ENCODE assay signal across 35 cellular contexts in genomic region chr18:33040213-33040612, GRCh38.
"Had no signal": no experiment of that assay in that cellular context is flagged by ENCODE, and none has a peak within 500 bp of the region (broad histone marks: within the 10 kb centered on the region; RNA-seq: fewer than 3 reads in every experiment).

No MANE protein-coding gene starts in this region.

- H3K27ac Mint-ChIP-seq: activated B cell treated with CpG ODN at 0.5 μM for 24 hours; activated CD4-positive, alpha-beta memory T cell treated with anti-CD3 and anti-CD28 coated beads for 36 hours; activated CD4-positive, alpha-beta T cell treated with anti-CD3 and anti-CD28 coated beads, Interleukin-2, amount 10 ng/mL, durations not matched to agents 24 days and 14 days; activated CD8-positive, alpha-beta T cell treated with anti-CD3 and anti-CD28 coated beads for 36 hours; activated naive CD4-positive, alpha-beta T cell treated with anti-CD3 and anti-CD28 coated beads, Interleukin-2, amount 10 ng/mL, durations not matched to agents 7 days and 5 days; activated naive CD4-positive, alpha-beta T cell treated with anti-CD3 and anti-CD28 coated beads, Interleukin-2, amount 50 U/mL, for 24 hours; activated naive CD8-positive, alpha-beta T cell; activated naive CD8-positive, alpha-beta T cell treated with anti-CD3 and anti-CD28 coated beads, Interleukin-2, amount 10 ng/mL, durations not matched to agents 7 days and 5 days; activated naive CD8-positive, alpha-beta T cell treated with anti-CD3 and anti-CD28 coated beads, Interleukin-2, amount 50 U/mL, for 24 hours; activated T-cell treated with anti-CD3 and anti-CD28 coated beads, Interleukin-2, amount 50 U/mL, for 72 hours; activated T-helper 1 cell treated with anti-CD3 and anti-CD28 coated beads, Interleukin-12 subunit alpha, Interleukin-12 subunit beta, Interleukin-2, Interleukin-4 antibody, amounts not matched to agents 30 ng/mL and 10 ng/mL and 1 ng/mL, durations not matched to agents 14 hours and 24 hours and 36 hours; activated T-helper 17 cell treated with anti-CD3 and anti-CD28 coated beads, Interleukin-2, amount 50 U/mL, for 72 hours; T-helper 1 cell treated with Interleukin-12 subunit alpha and Interleukin-12 subunit beta and Interleukin-4 antibody, amounts not matched to agents 30 μg/mL and 1 μg/mL, for 36 hours; T-helper 2 cell treated with Interferon-gamma antibody and Interleukin-4, amounts not matched to agents 5 μg/mL and 100 μg/mL, for 36 hours had no signal

- H3K27me3 Mint-ChIP-seq: activated B cell treated with CpG ODN at 0.5 μM for 24 hours; activated CD4-positive, alpha-beta memory T cell treated with anti-CD3 and anti-CD28 coated beads for 36 hours; activated CD4-positive, alpha-beta T cell treated with anti-CD3 and anti-CD28 coated beads, Interleukin-2, amount 10 ng/mL, durations not matched to agents 24 days and 14 days; activated CD8-positive, alpha-beta T cell treated with anti-CD3 and anti-CD28 coated beads for 36 hours; activated naive CD4-positive, alpha-beta T cell treated with anti-CD3 and anti-CD28 coated beads, Interleukin-2, amount 10 ng/mL, durations not matched to agents 7 days and 5 days; activated naive CD4-positive, alpha-beta T cell treated with anti-CD3 and anti-CD28 coated beads, Interleukin-2, amount 50 U/mL, for 24 hours; activated naive CD8-positive, alpha-beta T cell; activated naive CD8-positive, alpha-beta T cell treated with anti-CD3 and anti-CD28 coated beads, Interleukin-2, amount 10 ng/mL, durations not matched to agents 7 days and 5 days; activated naive CD8-positive, alpha-beta T cell treated with anti-CD3 and anti-CD28 coated beads, Interleukin-2, amount 50 U/mL, for 24 hours; activated T-helper 17 cell treated with anti-CD3 and anti-CD28 coated beads, Interleukin-2, amount 50 U/mL, for 72 hours had no signal

- ATAC-seq: activated CD8-positive, alpha-beta T cell treated with anti-CD3 and anti-CD28 coated beads for 36 hours; activated naive CD8-positive, alpha-beta T cell treated with anti-CD3 and anti-CD28 coated beads, Interleukin-2, amount 50 U/mL, for 24 hours; activated T-cell treated with anti-CD3 and anti-CD28 coated beads, Interleukin-2, amount 50 U/mL, for 4 hours; activated T-cell treated with anti-CD3 and anti-CD28 coated beads, Interleukin-2, amount 50 U/mL, for 72 hours; activated T-helper 17 cell treated with anti-CD3 and anti-CD28 coated beads, Interleukin-2, amount 50 U/mL, for 72 hours; body of pancreas had no signal

- H3K4me3 Mint-ChIP-seq: activated B cell treated with CpG ODN at 0.5 μM for 24 hours; activated CD4-positive, alpha-beta memory T cell treated with anti-CD3 and anti-CD28 coated beads for 36 hours; activated CD4-positive, alpha-beta T cell treated with anti-CD3 and anti-CD28 coated beads, Interleukin-2, amount 10 ng/mL, durations not matched to agents 24 days and 14 days; activated CD8-positive, alpha-beta T cell treated with anti-CD3 and anti-CD28 coated beads for 36 hours; activated naive CD4-positive, alpha-beta T cell treated with anti-CD3 and anti-CD28 coated beads, Interleukin-2, amount 10 ng/mL, durations not matched to agents 7 days and 5 days; activated naive CD4-positive, alpha-beta T cell treated with anti-CD3 and anti-CD28 coated beads, Interleukin-2, amount 50 U/mL, for 24 hours; activated naive CD8-positive, alpha-beta T cell; activated naive CD8-positive, alpha-beta T cell treated with anti-CD3 and anti-CD28 coated beads, Interleukin-2, amount 10 ng/mL, durations not matched to agents 7 days and 5 days; activated naive CD8-positive, alpha-beta T cell treated with anti-CD3 and anti-CD28 coated beads, Interleukin-2, amount 50 U/mL, for 24 hours; activated T-cell treated with anti-CD3 and anti-CD28 coated beads, Interleukin-2, amount 50 U/mL, for 4 hours; activated T-cell treated with anti-CD3 and anti-CD28 coated beads, Interleukin-2, amount 50 U/mL, for 72 hours; activated T-helper 1 cell treated with anti-CD3 and anti-CD28 coated beads, Interleukin-12 subunit alpha, Interleukin-12 subunit beta, Interleukin-2, Interleukin-4 antibody, amounts not matched to agents 30 ng/mL and 10 ng/mL and 1 ng/mL, durations not matched to agents 14 hours and 24 hours and 36 hours; activated T-helper 17 cell treated with anti-CD3 and anti-CD28 coated beads, Interleukin-2, amount 50 U/mL, for 72 hours; T-helper 1 cell treated with Interleukin-12 subunit alpha and Interleukin-12 subunit beta and Interleukin-4 antibody, amounts not matched to agents 30 μg/mL and 1 μg/mL, for 36 hours; T-helper 2 cell treated with Interferon-gamma antibody and Interleukin-4, amounts not matched to agents 5 μg/mL and 100 μg/mL, for 36 hours had no signal

- H3K27ac ChIP-seq: adrenal gland, body of pancreas, brain microvascular endothelial cell, breast epithelium, VCaP had no signal

- DNase-seq: activated B cell treated with CpG ODN at 0.5 μM for 24 hours; activated CD4-positive, alpha-beta memory T cell treated with anti-CD3 and anti-CD28 coated beads for 36 hours; activated CD4-positive, alpha-beta T cell treated with anti-CD3 and anti-CD28 coated beads for 4 hours; activated CD4-positive, alpha-beta T cell treated with anti-CD3 and anti-CD28 coated beads, Interleukin-2, amount 10 ng/mL, durations not matched to agents 24 days and 14 days; activated CD4-positive, alpha-beta T cell treated with anti-CD3 and anti-CD28 coated beads, Interleukin-2, amount 50 U/mL, for 1 hour; activated CD4-positive, alpha-beta T cell treated with anti-CD3 and anti-CD28 coated beads, Interleukin-2, amount 50 U/mL, for 4 hours; activated CD4-positive, CD25-positive, alpha-beta regulatory T cell treated with anti-CD3 and anti-CD28 coated beads, Interleukin-2, amount 50 U/mL, for 72 hours; activated CD8-positive, alpha-beta memory T cell treated with anti-CD3 and anti-CD28 coated beads, Interleukin-2, amount 50 U/mL, for 4 hours; activated CD8-positive, alpha-beta T cell treated with anti-CD3 and anti-CD28 coated beads for 36 hours; activated effector memory CD4-positive, alpha-beta T cell treated with Interleukin-2 at 50 U/mL for 16 hours; activated gamma-delta T cell; activated naive CD4-positive, alpha-beta T cell treated with anti-CD3 and anti-CD28 coated beads, Interleukin-2, amount 10 ng/mL, durations not matched to agents 7 days and 5 days; activated naive CD4-positive, alpha-beta T cell treated with Interleukin-2 at 50 U/mL for 16 hours; activated naive CD8-positive, alpha-beta T cell treated with anti-CD3 and anti-CD28 coated beads, Interleukin-2, amount 10 ng/mL, durations not matched to agents 7 days and 5 days; activated naive CD8-positive, alpha-beta T cell treated with anti-CD3 and anti-CD28 coated beads, Interleukin-2, amount 50 U/mL, for 24 hours; activated T-cell treated with anti-CD3 and anti-CD28 coated beads for 4 hours; activated T-cell treated with anti-CD3 and anti-CD28 coated beads, Interleukin-2, amount 50 U/mL, for 1 hour; activated T-cell treated with anti-CD3 and anti-CD28 coated beads, Interleukin-2, amount 50 U/mL, for 4 hours; activated T-cell treated with anti-CD3 and anti-CD28 coated beads, Interleukin-2, amount 50 U/mL, for 72 hours; adrenal gland; amniotic stem cell; aorta; body of pancreas; brain microvascular endothelial cell; central memory CD4-positive, alpha-beta T cell; T-helper 2 cell; T-helper 9 cell had no signal

- H3K4me3 ChIP-seq: adrenal gland, body of pancreas, breast epithelium had no signal

- H3K4me1 Mint-ChIP-seq: activated B cell treated with CpG ODN at 0.5 μM for 24 hours; activated CD4-positive, alpha-beta T cell treated with anti-CD3 and anti-CD28 coated beads, Interleukin-2, amount 10 ng/mL, durations not matched to agents 24 days and 14 days; activated naive CD4-positive, alpha-beta T cell treated with anti-CD3 and anti-CD28 coated beads, Interleukin-2, amount 10 ng/mL, durations not matched to agents 7 days and 5 days; activated naive CD4-positive, alpha-beta T cell treated with anti-CD3 and anti-CD28 coated beads, Interleukin-2, amount 50 U/mL, for 24 hours; activated naive CD8-positive, alpha-beta T cell treated with anti-CD3 and anti-CD28 coated beads, Interleukin-2, amount 10 ng/mL, durations not matched to agents 7 days and 5 days; activated naive CD8-positive, alpha-beta T cell treated with anti-CD3 and anti-CD28 coated beads, Interleukin-2, amount 50 U/mL, for 24 hours; activated T-helper 17 cell treated with anti-CD3 and anti-CD28 coated beads, Interleukin-2, amount 50 U/mL, for 72 hours had no signal

- H3K9me3 ChIP-seq: adrenal gland, body of pancreas had no signal

- H3K36me3 Mint-ChIP-seq: activated CD4-positive, alpha-beta memory T cell treated with anti-CD3 and anti-CD28 coated beads for 36 hours; activated naive CD4-positive, alpha-beta T cell treated with anti-CD3 and anti-CD28 coated beads, Interleukin-2, amount 10 ng/mL, durations not matched to agents 7 days and 5 days; activated naive CD4-positive, alpha-beta T cell treated with anti-CD3 and anti-CD28 coated beads, Interleukin-2, amount 50 U/mL, for 24 hours; activated naive CD8-positive, alpha-beta T cell; activated naive CD8-positive, alpha-beta T cell treated with anti-CD3 and anti-CD28 coated beads, Interleukin-2, amount 10 ng/mL, durations not matched to agents 7 days and 5 days had no signal

- H3K9me3 Mint-ChIP-seq: activated CD4-positive, alpha-beta T cell treated with anti-CD3 and anti-CD28 coated beads, Interleukin-2, amount 10 ng/mL, durations not matched to agents 24 days and 14 days had no signal

- H3K36me3 ChIP-seq: adrenal gland, brain microvascular endothelial cell, breast epithelium had no signal

- H3K27me3 ChIP-seq: adrenal gland, body of pancreas, brain microvascular endothelial cell, breast epithelium had no signal

- H3K4me1 ChIP-seq: adrenal gland, body of pancreas, breast epithelium had no signal
